ENCODE assay signal across 1 cellular context in the genomic region with DNA sequence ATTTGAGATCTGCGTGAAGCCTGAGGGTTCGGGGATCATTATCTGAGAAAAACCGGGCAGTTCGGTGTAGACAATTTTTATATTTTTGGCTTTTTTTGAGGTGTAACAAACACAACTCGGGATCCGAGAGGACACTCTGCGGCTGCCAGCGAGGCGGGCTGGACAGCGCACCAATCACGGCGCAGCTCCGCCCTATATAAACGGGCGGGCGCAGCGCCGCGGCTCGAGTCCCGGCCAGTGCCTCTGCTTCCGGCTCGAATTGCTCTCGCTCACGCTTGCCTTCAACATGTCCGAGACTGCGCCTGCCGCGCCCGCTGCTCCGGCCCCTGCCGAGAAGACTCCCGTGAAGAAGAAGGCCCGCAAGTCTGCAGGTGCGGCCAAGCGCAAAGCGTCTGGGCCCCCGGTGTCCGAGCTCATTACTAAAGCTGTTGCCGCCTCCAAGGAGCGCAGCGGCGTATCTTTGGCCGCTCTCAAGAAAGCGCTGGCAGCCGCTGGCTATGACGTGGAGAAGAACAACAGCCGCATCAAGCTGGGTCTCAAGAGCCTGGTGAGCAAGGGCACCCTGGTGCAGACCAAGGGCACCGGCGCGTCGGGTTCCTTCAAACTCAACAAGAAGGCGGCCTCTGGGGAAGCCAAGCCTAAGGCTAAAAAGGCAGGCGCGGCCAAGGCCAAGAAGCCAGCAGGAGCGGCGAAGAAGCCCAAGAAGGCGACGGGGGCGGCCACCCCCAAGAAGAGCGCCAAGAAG.
TF ChIP-seq lines count a peak whose summit lies in the region.

No MANE protein-coding gene starts in this region.

TF ChIP-seq in WTC11, 78 proteins besides CTCF, POLR2A, EP300 and RAD21 (continued from another document and continues in another):
- TF ChIP-seq, protein P1, sequence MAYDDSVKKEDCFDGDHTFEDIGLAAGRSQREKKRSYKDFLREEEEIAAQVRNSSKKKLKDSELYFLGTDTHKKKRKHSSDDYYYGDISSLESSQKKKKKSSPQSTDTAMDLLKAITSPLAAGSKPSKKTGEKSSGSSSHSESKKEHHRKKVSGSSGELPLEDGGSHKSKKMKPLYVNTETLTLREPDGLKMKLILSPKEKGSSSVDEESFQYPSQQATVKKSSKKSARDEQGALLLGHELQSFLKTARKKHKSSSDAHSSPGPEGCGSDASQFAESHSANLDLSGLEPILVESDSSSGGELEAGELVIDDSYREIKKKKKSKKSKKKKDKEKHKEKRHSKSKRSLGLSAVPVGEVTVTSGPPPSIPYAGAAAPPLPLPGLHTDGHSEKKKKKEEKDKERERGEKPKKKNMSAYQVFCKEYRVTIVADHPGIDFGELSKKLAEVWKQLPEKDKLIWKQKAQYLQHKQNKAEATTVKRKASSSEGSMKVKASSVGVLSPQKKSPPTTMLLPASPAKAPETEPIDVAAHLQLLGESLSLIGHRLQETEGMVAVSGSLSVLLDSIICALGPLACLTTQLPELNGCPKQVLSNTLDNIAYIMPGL (CRISPR knock-in tag; IDR thresholded peaks at IDR 0.05) = no peak; the same call in 1 of the 2 replicates
- TF ChIP-seq TP53 (CRISPR knock-in tag; IDR thresholded peaks at IDR 0.05) (0 out of 2 replicates have a peak, but pooled peaks have one; percentile 54), HMGA2 (CRISPR knock-in tag; IDR thresholded peaks at IDR 0.05) (no peak), SMAD4 (CRISPR knock-in tag; IDR thresholded peaks at IDR 0.05) (no peak), ESRRA (CRISPR knock-in tag; IDR thresholded peaks at IDR 0.05; ENCODE audit: borderline replicate concordance) (peak; percentile 66; the same call in 1 of the 2 replicates), GRHL2 (CRISPR knock-in tag; IDR thresholded peaks at IDR 0.05; ENCODE audit: insufficient replicate concordance, severe bottlenecking) (no peak), GTF2I (CRISPR knock-in tag; conservative IDR thresholded peaks at IDR 0.05) (no peak), GABPB1 (CRISPR knock-in tag; IDR thresholded peaks at IDR 0.05) (peak; percentile 79), TCF7 (CRISPR knock-in tag; IDR thresholded peaks at IDR 0.05; ENCODE audit: low read depth) (no peak; the same call in 1 of the 2 replicates), IRF2 (CRISPR knock-in tag; IDR thresholded peaks at IDR 0.05; ENCODE audit: borderline replicate concordance, low read depth) (peak; percentile 85), TEAD4 (CRISPR knock-in tag; IDR thresholded peaks at IDR 0.05) (peak; percentile 67), RORB (CRISPR knock-in tag; IDR thresholded peaks at IDR 0.05) (no peak), MXD4 (CRISPR knock-in tag; IDR thresholded peaks at IDR 0.05; ENCODE audit: borderline replicate concordance) (no peak), MYBL2 (CRISPR knock-in tag; IDR thresholded peaks at IDR 0.05) (peak; percentile 69; the same call in 1 of the 2 replicates), NFYB (CRISPR knock-in tag; conservative IDR thresholded peaks at IDR 0.05; ENCODE audit: low read depth) (peak; percentile 73), ATF1 (CRISPR knock-in tag; IDR thresholded peaks at IDR 0.05) (no peak; the same call in 1 of the 2 replicates), ZNF671 (CRISPR knock-in tag; IDR thresholded peaks at IDR 0.05) (no peak; the same call in 1 of the 2 replicates), FOXK1 (CRISPR knock-in tag; IDR thresholded peaks at IDR 0.05) (no peak; the same call in 1 of the 2 replicates), JUN (CRISPR knock-in tag; IDR thresholded peaks at IDR 0.05) (0 out of 2 replicates have a peak, but pooled peaks have one; percentile 46), ZNF219 (CRISPR knock-in tag; IDR thresholded peaks at IDR 0.05; ENCODE audit: borderline replicate concordance) (0 out of 2 replicates have a peak, but pooled peaks have one; percentile 53), SMAD3 (CRISPR knock-in tag; IDR thresholded peaks at IDR 0.05; ENCODE audit: borderline replicate concordance) (0 out of 2 replicates have a peak, but pooled peaks have one; percentile 28)
- TF ChIP-seq, protein P2, sequence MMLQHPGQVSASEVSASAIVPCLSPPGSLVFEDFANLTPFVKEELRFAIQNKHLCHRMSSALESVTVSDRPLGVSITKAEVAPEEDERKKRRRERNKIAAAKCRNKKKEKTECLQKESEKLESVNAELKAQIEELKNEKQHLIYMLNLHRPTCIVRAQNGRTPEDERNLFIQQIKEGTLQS (CRISPR knock-in tag; conservative IDR thresholded peaks at IDR 0.05) = no peak
- TF ChIP-seq, protein P3, sequence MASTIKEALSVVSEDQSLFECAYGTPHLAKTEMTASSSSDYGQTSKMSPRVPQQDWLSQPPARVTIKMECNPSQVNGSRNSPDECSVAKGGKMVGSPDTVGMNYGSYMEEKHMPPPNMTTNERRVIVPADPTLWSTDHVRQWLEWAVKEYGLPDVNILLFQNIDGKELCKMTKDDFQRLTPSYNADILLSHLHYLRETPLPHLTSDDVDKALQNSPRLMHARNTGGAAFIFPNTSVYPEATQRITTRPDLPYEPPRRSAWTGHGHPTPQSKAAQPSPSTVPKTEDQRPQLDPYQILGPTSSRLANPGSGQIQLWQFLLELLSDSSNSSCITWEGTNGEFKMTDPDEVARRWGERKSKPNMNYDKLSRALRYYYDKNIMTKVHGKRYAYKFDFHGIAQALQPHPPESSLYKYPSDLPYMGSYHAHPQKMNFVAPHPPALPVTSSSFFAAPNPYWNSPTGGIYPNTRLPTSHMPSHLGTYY (CRISPR knock-in tag; IDR thresholded peaks at IDR 0.05) = 0 out of 2 replicates have a peak, but pooled peaks have one; percentile 7
- TF ChIP-seq, protein P4, sequence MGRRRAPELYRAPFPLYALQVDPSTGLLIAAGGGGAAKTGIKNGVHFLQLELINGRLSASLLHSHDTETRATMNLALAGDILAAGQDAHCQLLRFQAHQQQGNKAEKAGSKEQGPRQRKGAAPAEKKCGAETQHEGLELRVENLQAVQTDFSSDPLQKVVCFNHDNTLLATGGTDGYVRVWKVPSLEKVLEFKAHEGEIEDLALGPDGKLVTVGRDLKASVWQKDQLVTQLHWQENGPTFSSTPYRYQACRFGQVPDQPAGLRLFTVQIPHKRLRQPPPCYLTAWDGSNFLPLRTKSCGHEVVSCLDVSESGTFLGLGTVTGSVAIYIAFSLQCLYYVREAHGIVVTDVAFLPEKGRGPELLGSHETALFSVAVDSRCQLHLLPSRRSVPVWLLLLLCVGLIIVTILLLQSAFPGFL (CRISPR knock-in tag; IDR thresholded peaks at IDR 0.05; ENCODE audit: borderline replicate concordance) = no peak
- TF ChIP-seq, protein P5, sequence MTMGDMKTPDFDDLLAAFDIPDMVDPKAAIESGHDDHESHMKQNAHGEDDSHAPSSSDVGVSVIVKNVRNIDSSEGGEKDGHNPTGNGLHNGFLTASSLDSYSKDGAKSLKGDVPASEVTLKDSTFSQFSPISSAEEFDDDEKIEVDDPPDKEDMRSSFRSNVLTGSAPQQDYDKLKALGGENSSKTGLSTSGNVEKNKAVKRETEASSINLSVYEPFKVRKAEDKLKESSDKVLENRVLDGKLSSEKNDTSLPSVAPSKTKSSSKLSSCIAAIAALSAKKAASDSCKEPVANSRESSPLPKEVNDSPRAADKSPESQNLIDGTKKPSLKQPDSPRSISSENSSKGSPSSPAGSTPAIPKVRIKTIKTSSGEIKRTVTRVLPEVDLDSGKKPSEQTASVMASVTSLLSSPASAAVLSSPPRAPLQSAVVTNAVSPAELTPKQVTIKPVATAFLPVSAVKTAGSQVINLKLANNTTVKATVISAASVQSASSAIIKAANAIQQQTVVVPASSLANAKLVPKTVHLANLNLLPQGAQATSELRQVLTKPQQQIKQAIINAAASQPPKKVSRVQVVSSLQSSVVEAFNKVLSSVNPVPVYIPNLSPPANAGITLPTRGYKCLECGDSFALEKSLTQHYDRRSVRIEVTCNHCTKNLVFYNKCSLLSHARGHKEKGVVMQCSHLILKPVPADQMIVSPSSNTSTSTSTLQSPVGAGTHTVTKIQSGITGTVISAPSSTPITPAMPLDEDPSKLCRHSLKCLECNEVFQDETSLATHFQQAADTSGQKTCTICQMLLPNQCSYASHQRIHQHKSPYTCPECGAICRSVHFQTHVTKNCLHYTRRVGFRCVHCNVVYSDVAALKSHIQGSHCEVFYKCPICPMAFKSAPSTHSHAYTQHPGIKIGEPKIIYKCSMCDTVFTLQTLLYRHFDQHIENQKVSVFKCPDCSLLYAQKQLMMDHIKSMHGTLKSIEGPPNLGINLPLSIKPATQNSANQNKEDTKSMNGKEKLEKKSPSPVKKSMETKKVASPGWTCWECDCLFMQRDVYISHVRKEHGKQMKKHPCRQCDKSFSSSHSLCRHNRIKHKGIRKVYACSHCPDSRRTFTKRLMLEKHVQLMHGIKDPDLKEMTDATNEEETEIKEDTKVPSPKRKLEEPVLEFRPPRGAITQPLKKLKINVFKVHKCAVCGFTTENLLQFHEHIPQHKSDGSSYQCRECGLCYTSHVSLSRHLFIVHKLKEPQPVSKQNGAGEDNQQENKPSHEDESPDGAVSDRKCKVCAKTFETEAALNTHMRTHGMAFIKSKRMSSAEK (CRISPR knock-in tag; IDR thresholded peaks at IDR 0.05; ENCODE audit: borderline replicate concordance) = peak; percentile 83; the same call in 1 of the 2 replicates
- TF ChIP-seq, protein P6, sequence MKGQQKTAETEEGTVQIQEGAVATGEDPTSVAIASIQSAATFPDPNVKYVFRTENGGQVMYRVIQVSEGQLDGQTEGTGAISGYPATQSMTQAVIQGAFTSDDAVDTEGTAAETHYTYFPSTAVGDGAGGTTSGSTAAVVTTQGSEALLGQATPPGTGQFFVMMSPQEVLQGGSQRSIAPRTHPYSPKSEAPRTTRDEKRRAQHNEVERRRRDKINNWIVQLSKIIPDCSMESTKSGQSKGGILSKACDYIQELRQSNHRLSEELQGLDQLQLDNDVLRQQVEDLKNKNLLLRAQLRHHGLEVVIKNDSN (CRISPR knock-in tag; IDR thresholded peaks at IDR 0.05) = peak; percentile 66; the same call in 1 of the 2 replicates
- TF ChIP-seq, protein P7, sequence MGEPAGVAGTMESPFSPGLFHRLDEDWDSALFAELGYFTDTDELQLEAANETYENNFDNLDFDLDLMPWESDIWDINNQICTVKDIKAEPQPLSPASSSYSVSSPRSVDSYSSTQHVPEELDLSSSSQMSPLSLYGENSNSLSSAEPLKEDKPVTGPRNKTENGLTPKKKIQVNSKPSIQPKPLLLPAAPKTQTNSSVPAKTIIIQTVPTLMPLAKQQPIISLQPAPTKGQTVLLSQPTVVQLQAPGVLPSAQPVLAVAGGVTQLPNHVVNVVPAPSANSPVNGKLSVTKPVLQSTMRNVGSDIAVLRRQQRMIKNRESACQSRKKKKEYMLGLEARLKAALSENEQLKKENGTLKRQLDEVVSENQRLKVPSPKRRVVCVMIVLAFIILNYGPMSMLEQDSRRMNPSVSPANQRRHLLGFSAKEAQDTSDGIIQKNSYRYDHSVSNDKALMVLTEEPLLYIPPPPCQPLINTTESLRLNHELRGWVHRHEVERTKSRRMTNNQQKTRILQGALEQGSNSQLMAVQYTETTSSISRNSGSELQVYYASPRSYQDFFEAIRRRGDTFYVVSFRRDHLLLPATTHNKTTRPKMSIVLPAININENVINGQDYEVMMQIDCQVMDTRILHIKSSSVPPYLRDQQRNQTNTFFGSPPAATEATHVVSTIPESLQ (CRISPR knock-in tag; IDR thresholded peaks at IDR 0.05) = no peak
- TF ChIP-seq, protein P8, sequence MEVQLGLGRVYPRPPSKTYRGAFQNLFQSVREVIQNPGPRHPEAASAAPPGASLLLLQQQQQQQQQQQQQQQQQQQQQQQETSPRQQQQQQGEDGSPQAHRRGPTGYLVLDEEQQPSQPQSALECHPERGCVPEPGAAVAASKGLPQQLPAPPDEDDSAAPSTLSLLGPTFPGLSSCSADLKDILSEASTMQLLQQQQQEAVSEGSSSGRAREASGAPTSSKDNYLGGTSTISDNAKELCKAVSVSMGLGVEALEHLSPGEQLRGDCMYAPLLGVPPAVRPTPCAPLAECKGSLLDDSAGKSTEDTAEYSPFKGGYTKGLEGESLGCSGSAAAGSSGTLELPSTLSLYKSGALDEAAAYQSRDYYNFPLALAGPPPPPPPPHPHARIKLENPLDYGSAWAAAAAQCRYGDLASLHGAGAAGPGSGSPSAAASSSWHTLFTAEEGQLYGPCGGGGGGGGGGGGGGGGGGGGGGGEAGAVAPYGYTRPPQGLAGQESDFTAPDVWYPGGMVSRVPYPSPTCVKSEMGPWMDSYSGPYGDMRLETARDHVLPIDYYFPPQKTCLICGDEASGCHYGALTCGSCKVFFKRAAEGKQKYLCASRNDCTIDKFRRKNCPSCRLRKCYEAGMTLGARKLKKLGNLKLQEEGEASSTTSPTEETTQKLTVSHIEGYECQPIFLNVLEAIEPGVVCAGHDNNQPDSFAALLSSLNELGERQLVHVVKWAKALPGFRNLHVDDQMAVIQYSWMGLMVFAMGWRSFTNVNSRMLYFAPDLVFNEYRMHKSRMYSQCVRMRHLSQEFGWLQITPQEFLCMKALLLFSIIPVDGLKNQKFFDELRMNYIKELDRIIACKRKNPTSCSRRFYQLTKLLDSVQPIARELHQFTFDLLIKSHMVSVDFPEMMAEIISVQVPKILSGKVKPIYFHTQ (CRISPR knock-in tag; IDR thresholded peaks at IDR 0.05) = no peak
- TF ChIP-seq, protein P9, sequence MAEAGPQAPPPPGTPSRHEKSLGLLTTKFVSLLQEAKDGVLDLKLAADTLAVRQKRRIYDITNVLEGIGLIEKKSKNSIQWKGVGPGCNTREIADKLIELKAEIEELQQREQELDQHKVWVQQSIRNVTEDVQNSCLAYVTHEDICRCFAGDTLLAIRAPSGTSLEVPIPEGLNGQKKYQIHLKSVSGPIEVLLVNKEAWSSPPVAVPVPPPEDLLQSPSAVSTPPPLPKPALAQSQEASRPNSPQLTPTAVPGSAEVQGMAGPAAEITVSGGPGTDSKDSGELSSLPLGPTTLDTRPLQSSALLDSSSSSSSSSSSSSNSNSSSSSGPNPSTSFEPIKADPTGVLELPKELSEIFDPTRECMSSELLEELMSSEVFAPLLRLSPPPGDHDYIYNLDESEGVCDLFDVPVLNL (CRISPR knock-in tag; IDR thresholded peaks at IDR 0.05; ENCODE audit: borderline replicate concordance, low read depth) = no peak
- TF ChIP-seq, protein P10, sequence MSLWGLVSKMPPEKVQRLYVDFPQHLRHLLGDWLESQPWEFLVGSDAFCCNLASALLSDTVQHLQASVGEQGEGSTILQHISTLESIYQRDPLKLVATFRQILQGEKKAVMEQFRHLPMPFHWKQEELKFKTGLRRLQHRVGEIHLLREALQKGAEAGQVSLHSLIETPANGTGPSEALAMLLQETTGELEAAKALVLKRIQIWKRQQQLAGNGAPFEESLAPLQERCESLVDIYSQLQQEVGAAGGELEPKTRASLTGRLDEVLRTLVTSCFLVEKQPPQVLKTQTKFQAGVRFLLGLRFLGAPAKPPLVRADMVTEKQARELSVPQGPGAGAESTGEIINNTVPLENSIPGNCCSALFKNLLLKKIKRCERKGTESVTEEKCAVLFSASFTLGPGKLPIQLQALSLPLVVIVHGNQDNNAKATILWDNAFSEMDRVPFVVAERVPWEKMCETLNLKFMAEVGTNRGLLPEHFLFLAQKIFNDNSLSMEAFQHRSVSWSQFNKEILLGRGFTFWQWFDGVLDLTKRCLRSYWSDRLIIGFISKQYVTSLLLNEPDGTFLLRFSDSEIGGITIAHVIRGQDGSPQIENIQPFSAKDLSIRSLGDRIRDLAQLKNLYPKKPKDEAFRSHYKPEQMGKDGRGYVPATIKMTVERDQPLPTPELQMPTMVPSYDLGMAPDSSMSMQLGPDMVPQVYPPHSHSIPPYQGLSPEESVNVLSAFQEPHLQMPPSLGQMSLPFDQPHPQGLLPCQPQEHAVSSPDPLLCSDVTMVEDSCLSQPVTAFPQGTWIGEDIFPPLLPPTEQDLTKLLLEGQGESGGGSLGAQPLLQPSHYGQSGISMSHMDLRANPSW (CRISPR knock-in tag; conservative IDR thresholded peaks at IDR 0.05; ENCODE audit: low read depth) = no peak
- TF ChIP-seq, protein P11, sequence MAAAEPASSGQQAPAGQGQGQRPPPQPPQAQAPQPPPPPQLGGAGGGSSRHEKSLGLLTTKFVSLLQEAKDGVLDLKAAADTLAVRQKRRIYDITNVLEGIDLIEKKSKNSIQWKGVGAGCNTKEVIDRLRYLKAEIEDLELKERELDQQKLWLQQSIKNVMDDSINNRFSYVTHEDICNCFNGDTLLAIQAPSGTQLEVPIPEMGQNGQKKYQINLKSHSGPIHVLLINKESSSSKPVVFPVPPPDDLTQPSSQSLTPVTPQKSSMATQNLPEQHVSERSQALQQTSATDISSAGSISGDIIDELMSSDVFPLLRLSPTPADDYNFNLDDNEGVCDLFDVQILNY (CRISPR knock-in tag; IDR thresholded peaks at IDR 0.05) = peak; percentile 69; the same call in 1 of the 2 replicates
